ENCODE assay signal across 8 cellular contexts in genomic region chr21:25708467-25709065, GRCh38. TPM values are rescaled to one million over a fixed set of nuclear protein-coding genes. Genes with fewer than 3 reads are reported as not detected.
DNase-seq lines count a peak whose midpoint lies in the region; ATAC-seq and TF ChIP-seq lines count a peak whose summit lies in the region.

No MANE protein-coding gene starts in this region.

- no peaks in the 10 kb centered on the region for H3K36me3 Mint-ChIP-seq in CD8-positive, alpha-beta T cell

- no peaks in the 10 kb centered on the region for H3K9me3 Mint-ChIP-seq in CD8-positive, alpha-beta T cell

- 57 to 63% (median 60%) methylated on average over 7 of the region's 7 CpGs for WGBS in ovary, 3 donors

- H3K27me3 ChIP-seq in CD8-positive, alpha-beta T cell (ENCODE audit: insufficient read depth, low read length): no peaks in the 10 kb centered on the region
- no peaks in the 10 kb centered on the region for H3K27me3 ChIP-seq in ovary

- no peak overlapping the region for H3K27ac Mint-ChIP-seq in CD8-positive, alpha-beta T cell

- no peak overlapping the region for H3K4me3 ChIP-seq in CD8-positive, alpha-beta T cell (ENCODE audit: low read depth, low read length)
- no peak overlapping the region for H3K4me3 ChIP-seq in ovary

- peak; percentile 90 for TF ChIP-seq CTCF in CD8-positive, alpha-beta T cell (IDR thresholded peaks at IDR 0.05)
- peak; percentile 60 to 69 (median 66) for TF ChIP-seq CTCF in ovary (IDR thresholded peaks at IDR 0.05)

- H3K4me1 ChIP-seq in CD8-positive, alpha-beta T cell (ENCODE audit: insufficient read depth, low read length): no peaks in the 10 kb centered on the region
- no peaks in the 10 kb centered on the region for H3K4me1 ChIP-seq in ovary (ENCODE audit: insufficient read depth)

- no peak for TF ChIP-seq EP300 in ovary (IDR thresholded peaks at IDR 0.05)

- intact Hi-C loops in CD8-positive, alpha-beta T cell (cut with DNase I, micrococcal nuclease): loop anchor here (1.0 to 2.0 kb wide), 3 partner anchors 100 to 287 kb away; no protein-coding TSS in a partner anchor
- intact Hi-C loops in ovary (cut with DNase I): loop anchor here (2.0 to 5.0 kb wide), 2 partner anchors 100 to 101 kb away; partner anchors contain the start of gene MRPL39 (in 3 of the 4)

- no peaks in the 10 kb centered on the region for H3K36me3 ChIP-seq in CD8-positive, alpha-beta T cell (ENCODE audit: insufficient read depth, low read length)
- no peaks in the 10 kb centered on the region for H3K36me3 ChIP-seq in ovary

- H3K4me1 Mint-ChIP-seq in CD8-positive, alpha-beta T cell (ENCODE audit: low read depth): no peaks in the 10 kb centered on the region

- H3K4me3 Mint-ChIP-seq in CD8-positive, alpha-beta T cell: no peak overlapping the region

- CTCF ChIA-PET in CD8-positive, alpha-beta T cell (lab: Charles Lee): interaction anchor here (0.9 to 4.7 kb wide), 12 partner anchors 10 to 145 kb away, joined by 3 to 34 read pairs (median 4); no protein-coding TSS in a partner anchor

- no peak overlapping the region for H3K27ac ChIP-seq in CD8-positive, alpha-beta T cell (ENCODE audit: low read depth, low read length)
- no peak overlapping the region for H3K27ac ChIP-seq in ovary

- peak; percentile 68 for ATAC-seq in CD8-positive, alpha-beta T cell
- ATAC-seq in GM21786 (IDR thresholded peaks at IDR 0.05; ENCODE audit: unreplicated experiment) (peak; percentile 62), GM18520 (IDR thresholded peaks at IDR 0.05; ENCODE audit: unreplicated experiment) (no peak), HG03025 (IDR thresholded peaks at IDR 0.05; ENCODE audit: low FRiP score, unreplicated experiment) (no peak)

- TF ChIP-seq POLR2A in ovary (IDR thresholded peaks at IDR 0.05): no peak

- H3K27me3 Mint-ChIP-seq in CD8-positive, alpha-beta T cell (ENCODE audit: low read depth): no peaks in the 10 kb centered on the region

- peak in 6 of 7 experiments; percentile 15 to 58 (median 42) for DNase-seq in CD8-positive, alpha-beta T cell
- DNase-seq in NCI-H748 (lab: John Stamatoyannopoulos, UW; ENCODE audit: unreplicated experiment) (peak; percentile 51), fibroblast of gingiva (ENCODE audit: low read depth) (peak; percentile 31), ovary (peak in 3 of 5 donors; percentile 15 to 60 (median 33))
- DNase-seq in activated CD8-positive, alpha-beta memory T cell treated with anti-CD3 and anti-CD28 coated beads, Interleukin-2, amount 50 U/mL, for 48 hours: peak; percentile 59

- POLR2A ChIA-PET in CD8-positive, alpha-beta T cell (lab: Charles Lee): interaction anchor here (0.8 to 1.0 kb wide), 2 partner anchors 13 to 100 kb away, joined by 3 to 4 read pairs; no protein-coding TSS in a partner anchor

- no peaks in the 10 kb centered on the region for H3K9me3 ChIP-seq in CD8-positive, alpha-beta T cell (ENCODE audit: low read length)
- H3K9me3 ChIP-seq in ovary: no peaks in the 10 kb centered on the region

RNA-seq across cellular contexts. Expression of gene ATP5PF, which starts 26.1 kb away (rescaled TPM):
- 10 to 100 TPM; 26.8 to 28.1 TPM for total RNA-seq in CD8-positive, alpha-beta T cell
- 100 to 1,000 TPM in 1 of 7 donors, 10 to 100 TPM in 6; 68.8 to 109 (median 76.1) TPM for total RNA-seq in ovary
- polyA plus RNA-seq in ovary: 100 to 1,000 TPM; 182 to 330 TPM

RNA-seq across cellular contexts. Expression of gene GABPA, which starts 26.2 kb away (rescaled TPM):
- total RNA-seq in CD8-positive, alpha-beta T cell: 10 to 100 TPM; 21.3 to 25.1 TPM
- 10 to 100 TPM; 24.1 to 32.5 (median 25.8) TPM for total RNA-seq in ovary
- 10 to 100 TPM; 14.8 to 22.5 TPM for polyA plus RNA-seq in ovary

Comparison
In these comparisons a context has a peak if more than half of its experiments do, and no peak if none do; other contexts are left out.
1. ATAC-seq: peak in CD8-positive, alpha-beta T cell (single experiment) and GM21786 (single experiment); none in GM18520 (single experiment) and HG03025 (single experiment).
2. Peak in every context shown above with its lines, with median percentiles within 50 percentile points of each other: DNase-seq.